Comparison of ENCODE assay signal across 11 cellular contexts in genomic region chr11:26665946-26666345, GRCh38. TPM values are rescaled to one million over a fixed set of nuclear protein-coding genes. Genes with fewer than 3 reads are reported as not detected.
"Had no signal": no experiment of that assay in that cellular context is flagged by ENCODE, and none has a peak within 500 bp of the region (broad histone marks: within the 10 kb centered on the region; RNA-seq: fewer than 3 reads in every experiment).

No MANE protein-coding gene starts in this region.

- H3K36me3 ChIP-seq: HAP-1 had no signal

- FAIRE-seq: HTR-8/SVneo, K562 had no signal

- ATAC-seq: HCT116, K562 had no signal

- H2AFZ ChIP-seq: GM23248 had no signal

- H3K9me3 ChIP-seq: HAP-1 had no signal

- H3K9ac ChIP-seq: GM23248 had no signal

- H3K4me1 ChIP-seq: HAP-1 had no signal

- DNase-seq: GM23248, GOT3, H7, HFFc6, IMR-90 had no signal

- H3K27ac ChIP-seq: GM23248 had no signal

- H3K4me3 ChIP-seq: GM23248, HAP-1, K562 had no signal

RNA-seq across cellular contexts. Expression of gene SLC5A12, which starts 55.9 kb away (rescaled TPM):
- total RNA-seq: H4, HFFc6, HT-29, IMR-90 had no signal
- polyA plus RNA-seq: IMR-90 had no signal
